Comparison of ENCODE assay signal across 9 cellular contexts in the genomic region with DNA sequence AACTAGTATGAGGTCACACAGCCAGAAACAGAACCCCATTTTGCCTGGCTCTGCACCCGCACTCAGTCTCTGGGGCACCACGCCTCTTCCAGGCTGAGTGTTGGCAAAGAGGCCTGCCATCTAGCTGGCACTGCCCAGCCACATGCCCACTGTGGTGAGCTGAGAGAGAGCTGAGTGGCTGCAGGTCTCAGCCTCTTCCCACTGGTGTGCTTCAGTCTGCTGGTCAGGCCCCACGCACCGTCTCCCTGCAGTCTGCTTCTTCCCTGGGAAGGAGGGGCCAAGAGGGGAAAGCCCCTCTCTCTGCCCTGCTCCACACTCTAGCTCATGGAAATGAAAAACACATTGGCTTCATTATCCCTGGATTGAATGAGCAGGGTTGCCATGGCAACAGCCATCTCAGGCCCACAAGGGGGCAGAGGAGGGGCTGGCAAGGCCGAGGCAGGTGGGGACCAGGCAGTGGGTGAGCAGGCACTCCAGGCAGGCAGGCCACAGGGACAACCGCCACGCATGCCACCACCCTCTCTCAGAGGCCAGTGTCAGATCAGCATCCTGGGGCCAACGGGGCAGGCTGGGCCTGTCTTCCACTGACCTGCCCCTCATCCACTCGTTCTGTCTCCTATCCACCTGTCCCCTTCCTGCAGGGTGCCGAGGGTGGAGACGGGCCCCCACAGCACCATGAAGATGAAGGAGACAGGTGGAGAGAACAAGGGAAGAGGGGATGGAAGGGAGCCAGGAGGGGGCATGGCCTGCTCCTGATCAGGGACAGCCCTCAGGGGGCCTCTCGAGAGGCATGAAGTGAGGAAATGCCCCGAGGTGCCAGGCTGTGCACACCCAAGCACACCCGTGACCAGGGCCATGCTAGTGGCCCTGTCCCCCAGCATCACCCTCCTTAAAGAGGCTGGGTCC.
DNase-seq lines count a peak whose midpoint lies in the region; ATAC-seq and TF ChIP-seq lines count a peak whose summit lies in the region.
"Had no signal": no experiment of that assay in that cellular context is flagged by ENCODE, and none has a peak within 500 bp of the region (broad histone marks: within the 10 kb centered on the region; RNA-seq: fewer than 3 reads in every experiment).

No MANE protein-coding gene starts in this region.

- H3K9me3 Mint-ChIP-seq in T-cell, result no peaks in the 10 kb centered on the region

- ATAC-seq in T-cell (replicated peaks in 1 of 4) (no peak), GM19452 (IDR thresholded peaks at IDR 0.05; ENCODE audit: unreplicated experiment) (no peak)

- POLR2A ChIA-PET in T-cell (lab: Charles Lee), result no interaction called here

- peaks cover 92% of the 10 kb centered on the region for H3K4me1 ChIP-seq in osteoblast (ENCODE audit: insufficient read depth, low read length)

- peaks cover 66% of the 10 kb centered on the region for H3K79me2 ChIP-seq in osteoblast (ENCODE audit: insufficient read depth, low read length)

- TF ChIP-seq CTCF in osteoblast (IDR thresholded peaks at IDR 0.05; ENCODE audit: extremely low read depth, low read depth, low read length), result no peak

- H3K4me3 Mint-ChIP-seq in T-cell, result no peak overlapping the region

- no peaks in the 10 kb centered on the region for H3K9me3 ChIP-seq in osteoblast (ENCODE audit: low read depth, low read length)

- H3K4me1 Mint-ChIP-seq in T-cell, result peaks cover 0 to 9% (median 5%) of the 10 kb centered on the region in 3 donors

- no peak overlapping the region for H2AFZ ChIP-seq in osteoblast (ENCODE audit: low read length)

- H3K27ac Mint-ChIP-seq in T-cell, result no peak overlapping the region

- peak; percentile 14 for DNase-seq in COLO668 (lab: John Stamatoyannopoulos, UW; ENCODE audit: unreplicated experiment)
- DNase-seq in NCI-H146 treated with DMSO at 0.1 percent for 48 hours (lab: John Stamatoyannopoulos, UW; ENCODE audit: unreplicated experiment), result peak; percentile 12
- DNase-seq in dermis blood vessel endothelial cell, result peak; percentile 56
- no peak for DNase-seq in osteoblast (ENCODE audit: insufficient read length, low spot score, missing footprints)
- DNase-seq in HCEC 1CT, result no peak
- no peak for DNase-seq in T-cell
- DNase-seq in NCI-H187 treated with DMSO at 0.1 percent for 48 hours (lab: John Stamatoyannopoulos, UW), result no peak
- DNase-seq: hippocampal formation had no signal

- H3K4me3 ChIP-seq in osteoblast (ENCODE audit: insufficient read depth, low read length), result no peak overlapping the region

- no peaks in the 10 kb centered on the region for H3K36me3 Mint-ChIP-seq in T-cell

- no peak overlapping the region for H3K4me2 ChIP-seq in osteoblast (ENCODE audit: insufficient read depth, low read length)

- CTCF ChIA-PET in T-cell (lab: Charles Lee), result no interaction called here

- H4K20me1 ChIP-seq in osteoblast (ENCODE audit: insufficient read depth, low read length), result peaks cover 54% of the 10 kb centered on the region

- peak overlapping the region; percentile 58 for H3K27ac ChIP-seq in osteoblast (ENCODE audit: low read depth, low read length)

- no peaks in the 10 kb centered on the region for H3K27me3 Mint-ChIP-seq in T-cell

- peaks cover 29% of the 10 kb centered on the region for H3K36me3 ChIP-seq in osteoblast (ENCODE audit: insufficient read depth, low read length)

- H3K27me3 ChIP-seq in osteoblast (ENCODE audit: insufficient read depth, low read length), result no peaks in the 10 kb centered on the region

Comparison
In these comparisons a context has a peak if more than half of its experiments do, and no peak if none do; other contexts are left out.
1. DNase-seq: peak in COLO668 (single experiment), NCI-H146 treated with DMSO at 0.1 percent for 48 hours (single experiment) and dermis blood vessel endothelial cell (single experiment); none in osteoblast (single experiment), HCEC 1CT (single experiment), T-cell (0 of 34) and NCI-H187 treated with DMSO at 0.1 percent for 48 hours (single experiment).